Comparison of ENCODE assay signal across 8 cellular contexts in the genomic region with DNA sequence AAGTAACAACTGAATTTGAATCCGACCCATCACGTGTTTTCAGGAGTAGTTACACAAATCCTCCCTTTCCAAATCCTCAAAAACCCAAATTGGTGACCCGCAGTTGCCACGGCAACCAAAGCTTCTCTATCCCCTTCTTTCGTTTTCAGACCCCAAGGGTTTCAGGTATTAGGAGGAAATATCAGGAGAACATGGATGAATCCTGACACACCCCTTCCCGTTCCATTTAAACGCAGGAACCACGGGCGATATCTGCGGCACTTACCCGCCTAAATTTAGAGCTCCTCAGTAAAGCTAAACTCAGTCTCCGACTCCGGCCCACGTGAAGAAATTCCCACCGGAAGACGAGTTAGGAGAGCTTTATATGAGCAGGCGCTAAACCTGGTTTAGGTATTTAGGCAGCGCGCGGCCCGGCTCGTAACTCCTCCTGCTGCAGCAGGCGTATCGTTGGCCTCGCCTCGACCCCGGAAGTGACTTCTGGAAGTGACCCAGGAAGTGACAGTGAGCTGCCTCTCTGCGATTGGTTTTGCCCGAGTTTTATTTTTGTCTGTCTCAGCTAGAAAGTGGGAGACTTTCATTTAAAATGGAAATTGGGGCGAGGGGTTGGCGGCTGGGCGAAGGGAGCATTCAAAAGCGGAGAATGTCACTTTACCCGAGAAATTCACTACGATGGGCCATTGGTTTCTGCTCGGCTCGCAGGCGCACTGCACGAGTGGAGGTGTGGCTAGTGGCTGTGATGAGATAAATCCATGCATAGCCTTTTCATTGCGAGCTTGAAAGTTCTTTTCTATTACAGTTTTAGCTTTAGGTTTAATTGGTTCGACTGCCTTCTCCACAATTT. TPM values are rescaled to one million over a fixed set of nuclear protein-coding genes. Genes with fewer than 3 reads are reported as not detected.
DNase-seq lines count a peak whose midpoint lies in the region; ATAC-seq and TF ChIP-seq lines count a peak whose summit lies in the region.

A gene (minus strand): TSS at position 472 of the 841 bp plus-strand sequence.

- DNase-seq in BJ (ENCODE audit: low read depth): peak; percentile 25
- DNase-seq in GM19238 (ENCODE audit: insufficient read length, low spot score): peak; percentile 66
- peak; percentile 57 for DNase-seq in NCI-H526 treated with DMSO at 0.1 percent for 48 hours (lab: John Stamatoyannopoulos, UW)
- peak; percentile 91 for DNase-seq in activated CD4-positive, alpha-beta T cell treated with anti-CD3 and anti-CD28 coated beads for 48 hours
- DNase-seq in coronary artery (ENCODE audit: low spot score): peak; percentile 90
- DNase-seq in left colon: peak; percentile 92 to 93
- DNase-seq in stimulated activated CD4-positive, alpha-beta T cell treated with anti-CD3 and anti-CD28 coated beads, Interleukin-1b, Interleukin-23, amount 100 ng/mL, for 48 hours: peak; percentile 88

- intact Hi-C loops in left colon (cut with DNase I, micrococcal nuclease): no loop called here

- POLR2A ChIA-PET in BJ (lab: Charles Lee): interaction anchor here (0.8 kb wide), 1 partner anchor 124 kb away, joined by 3 read pairs; no protein-coding TSS in a partner anchor

- H3K27me3 ChIP-seq in BJ (ENCODE audit: control insufficient read depth, insufficient read depth, low read length): no peaks in the 10 kb centered on the region

- CTCF ChIA-PET in BJ (lab: Yijun Ruan, JAX): interaction anchor here (1.0 to 1.9 kb wide), 3 partner anchors 43 to 125 kb away, joined by 3 to 4 read pairs (median 4); no protein-coding TSS in a partner anchor

- H3K27ac ChIP-seq in coronary artery: peak within 1 kb of the TSS; percentile 71 to 76

- H3K4me3 ChIP-seq in BJ (ENCODE audit: low read depth, low read length): peak within 1 kb of the TSS; percentile 59
- H3K4me3 ChIP-seq in coronary artery: peak within 1 kb of the TSS; percentile 68

- no peak for TF ChIP-seq CTCF in BJ (IDR thresholded peaks at IDR 0.05; ENCODE audit: insufficient read depth, low read depth, low read length)
- no peak for TF ChIP-seq CTCF in coronary artery (IDR thresholded peaks at IDR 0.05)

- peak; percentile 99 for ATAC-seq in HG03439 (IDR thresholded peaks at IDR 0.05; ENCODE audit: unreplicated experiment)
- ATAC-seq in left colon: peak; percentile 100

- H3K36me3 ChIP-seq in BJ (ENCODE audit: control insufficient read depth, insufficient read depth, low read length): no peaks in the 10 kb centered on the region

RNA-seq across cellular contexts. Expression of the gene that starts here (rescaled TPM):
- polyA plus RNA-seq in BJ (2011; rRNA removed): 2.2 and 4.2 TPM in 2 replicates
- 1.4 TPM in 2 replicates for polyA minus RNA-seq in BJ (2011; rRNA and poly(A)+ RNA removed)
- 1 to 10 TPM; 4.2 to 4.6 TPM for total RNA-seq in left colon

Comparison
In these comparisons a context has a peak if more than half of its experiments do, and no peak if none do; other contexts are left out.
1. Peak in every context shown above with its lines: DNase-seq, ATAC-seq, H3K4me3 ChIP-seq and H3K27ac ChIP-seq.
2. DNase-seq: peak in every context shown above with its lines; median percentile 92 in left colon; 91 in activated CD4-positive, alpha-beta T cell treated with anti-CD3 and anti-CD28 coated beads for 48 hours; 90 in coronary artery; 88 in stimulated activated CD4-positive, alpha-beta T cell treated with anti-CD3 and anti-CD28 coated beads, Interleukin-1b, Interleukin-23, amount 100 ng/mL, for 48 hours; 66 in GM19238; 57 in NCI-H526 treated with DMSO at 0.1 percent for 48 hours; 25 in BJ.